ENCODE assay signal across 25 cellular contexts in the genomic region with DNA sequence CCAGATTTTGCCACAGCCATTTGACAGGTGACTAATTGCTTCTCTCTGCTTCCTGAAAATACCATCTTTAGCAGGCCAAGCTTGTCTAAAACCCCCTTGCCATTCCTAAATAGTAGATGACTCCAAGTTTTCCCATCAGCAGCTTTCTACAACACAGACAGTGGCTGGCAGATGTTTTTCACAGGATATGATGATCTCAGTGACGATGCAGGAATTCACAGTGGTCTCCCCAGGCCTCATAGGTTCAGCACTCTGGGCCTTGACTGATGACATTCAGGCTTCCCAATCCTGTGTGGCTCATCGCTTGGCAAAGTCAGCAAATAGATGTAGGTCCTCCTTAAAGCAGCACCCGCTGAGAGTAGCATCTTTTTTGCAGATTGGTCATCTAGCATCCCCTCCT.
A peak's percentile ranks its signal among the peaks of the same experiment; 100 is the strongest.
DNase-seq lines count a peak whose midpoint lies in the region; ATAC-seq and TF ChIP-seq lines count a peak whose summit lies in the region.
"Had no signal": no experiment of that assay in that cellular context is flagged by ENCODE, and none has a peak within 500 bp of the region (broad histone marks: within the 10 kb centered on the region; RNA-seq: fewer than 3 reads in every experiment).

No MANE protein-coding gene starts in this region.

- peaks cover 7% of the 10 kb centered on the region for H3K4me1 Mint-ChIP-seq in glutamatergic neuron (ENCODE audit: low read depth, unreplicated experiment)

- H3K27me3 ChIP-seq in SK-N-SH (ENCODE audit: insufficient read depth) (no peaks in the 10 kb centered on the region), brain microvascular endothelial cell (replicated peaks) (no peaks in the 10 kb centered on the region), smooth muscle cell (ENCODE audit: low read depth) (no peaks in the 10 kb centered on the region)
- H3K27me3 ChIP-seq: SJSA1, spleen had no signal

- H4K20me1 ChIP-seq in SK-N-SH (ENCODE audit: insufficient read depth) (no peaks in the 10 kb centered on the region), smooth muscle cell (ENCODE audit: low read depth) (no peaks in the 10 kb centered on the region)

- no peaks in the 10 kb centered on the region for H3K9me2 ChIP-seq in SK-N-SH

- in situ Hi-C loops in brain microvascular endothelial cell (cut with HindIII; ENCODE audit: low pct_ligation_motif_present, low sequenced_read_pairs): no loop called here

- no peak for DNase-seq in SK-N-SH
- DNase-seq in brain microvascular endothelial cell: peak; percentile 85
- DNase-seq in iris pigment epithelial cell (ENCODE audit: low read depth): peak; percentile 55
- no peak for DNase-seq in smooth muscle cell (lab: John Stamatoyannopoulos, UW; ENCODE audit: unreplicated experiment)
- no peak for DNase-seq in glutamatergic neuron
- no peak for DNase-seq in T1000 (lab: John Stamatoyannopoulos, UW)
- no peak for DNase-seq in GDM1 (lab: John Stamatoyannopoulos, UW)
- DNase-seq: activated CD4-positive, alpha-beta T cell treated with anti-CD3 and anti-CD28 coated beads for 36 hours; activated naive CD4-positive, alpha-beta T cell treated with anti-CD3 and anti-CD28 coated beads for 36 hours; activated T-cell treated with anti-CD3 and anti-CD28 coated beads, Interleukin-2, amount 50 U/mL, for 48 hours; effector memory CD8-positive, alpha-beta T cell; mammary epithelial cell; NCI-H187; NCI-H2227 treated with DMSO at 0.1 percent for 48 hours; nucleus accumbens; spleen; stimulated activated CD4-positive, alpha-beta T cell treated with anti-CD3 and anti-CD28 coated beads, Interleukin-2, amount 100 ng/mL, for 48 hours; substantia nigra had no signal

- H3K79me2 ChIP-seq in SK-N-SH (ENCODE audit: insufficient read depth): peaks cover 10% of the 10 kb centered on the region; the same call in 1 of the 2 replicates
- peaks cover 3% of the 10 kb centered on the region for H3K79me2 ChIP-seq in smooth muscle cell (ENCODE audit: low read depth)

- WGBS in SK-N-SH (ENCODE audit: low lambda C conversion rate): 95% methylated on average over 3 of the region's 3 CpGs
- WGBS in smooth muscle cell (ENCODE audit: low lambda C conversion rate): 52% methylated on average over 3 of the region's 3 CpGs

- H3K9ac ChIP-seq in SK-N-SH (no peak overlapping the region), smooth muscle cell (ENCODE audit: low read depth) (peak overlapping the region; percentile 13)
- H3K9ac ChIP-seq: KMS-11 had no signal

- no peak for TF ChIP-seq RAD21 in SK-N-SH (IDR thresholded peaks at IDR 0.05; ENCODE audit: low read length)

- H3K4me1 ChIP-seq in SK-N-SH (ENCODE audit: control insufficient read depth in 1 of 2, insufficient read depth in 2 of 2, low read depth in 1 of 2, low read length in 1 of 2) (peaks cover 4 to 58% of the 10 kb centered on the region in 2 experiments), smooth muscle cell (ENCODE audit: low read depth) (peaks cover 12% of the 10 kb centered on the region)

- no peak for TF ChIP-seq CTCF in SK-N-SH (IDR thresholded peaks at IDR 0.05)
- TF ChIP-seq CTCF in brain microvascular endothelial cell (IDR thresholded peaks at IDR 0.05; ENCODE audit: low read depth, low read length, missing control alignments): no peak
- no peak for TF ChIP-seq CTCF in smooth muscle cell (IDR thresholded peaks at IDR 0.05; ENCODE audit: borderline replicate concordance, insufficient read depth, poor library complexity, severe bottlenecking)
- TF ChIP-seq CTCF in glutamatergic neuron (IDR thresholded peaks at IDR 0.05; ENCODE audit: partially characterized antibody, unreplicated experiment): no peak

- CTCF ChIA-PET in SK-N-SH (lab: Yijun Ruan, JAX): interaction anchor here (0.7 to 1.3 kb wide), 2 partner anchors 8 to 154 kb away, joined by 4 read pairs; no protein-coding TSS in a partner anchor

- H3K36me3 ChIP-seq in SK-N-SH (replicated peaks in 1 of 2; ENCODE audit: control insufficient read depth in 1 of 2, insufficient read depth in 2 of 2, low read length in 1 of 2) (peaks cover 0 to 4% of the 10 kb centered on the region in 2 experiments), brain microvascular endothelial cell (replicated peaks) (no peaks in the 10 kb centered on the region), smooth muscle cell (ENCODE audit: low read depth) (no peaks in the 10 kb centered on the region)

- no peaks in the 10 kb centered on the region for H3K36me3 Mint-ChIP-seq in glutamatergic neuron (ENCODE audit: unreplicated experiment)

- no peak overlapping the region for H3K4me3 ChIP-seq in SK-N-SH (ENCODE audit: low read depth in 2 of 2, low read length in 1 of 2)
- H3K4me3 ChIP-seq in brain microvascular endothelial cell (ENCODE audit: low read depth, low read length): no peak overlapping the region
- no peak overlapping the region for H3K4me3 ChIP-seq in smooth muscle cell
- H3K4me3 ChIP-seq: GM12878, SJSA1, spleen had no signal

- no peak; the same call in 2 of the 3 replicates for ATAC-seq in SK-N-SH treated with all-trans-retinoic acid at 6 μM for 48 hours
- ATAC-seq: activated CD4-positive, alpha-beta T cell treated with anti-CD3 and anti-CD28 coated beads for 36 hours; effector memory CD8-positive, alpha-beta T cell; GM12878; stimulated activated effector memory CD8-positive, alpha-beta T cell treated with anti-CD3 and anti-CD28 coated beads, Interleukin-12 subunit alpha, Interleukin-12 subunit beta, amount 100 ng/mL, for 72 hours had no signal

- no peak for TF ChIP-seq EP300 in SK-N-SH (IDR thresholded peaks at IDR 0.05; ENCODE audit: borderline replicate concordance in 1 of 2, low read depth in 1 of 2, low read length in 1 of 2)

- H3K9me3 Mint-ChIP-seq in glutamatergic neuron (ENCODE audit: unreplicated experiment): peaks cover 2% of the 10 kb centered on the region
- H3K9me3 Mint-ChIP-seq: activated naive CD4-positive, alpha-beta T cell treated with anti-CD3 and anti-CD28 coated beads for 36 hours; effector memory CD8-positive, alpha-beta T cell; stimulated activated effector memory CD8-positive, alpha-beta T cell treated with anti-CD3 and anti-CD28 coated beads, Interleukin-12 subunit alpha, Interleukin-12 subunit beta, amount 100 ng/mL, for 72 hours had no signal

- POLR2A ChIA-PET in SK-N-SH (lab: Yijun Ruan, JAX): no interaction called here

- no peaks in the 10 kb centered on the region for H3K27me3 Mint-ChIP-seq in glutamatergic neuron (ENCODE audit: unreplicated experiment)
- H3K27me3 Mint-ChIP-seq: activated CD4-positive, alpha-beta T cell treated with anti-CD3 and anti-CD28 coated beads for 36 hours; B cell; effector memory CD8-positive, alpha-beta T cell had no signal

- H3K4me2 ChIP-seq in SK-N-SH (peak overlapping the region; percentile 25; the same call in 1 of the 2 replicates), smooth muscle cell (peak overlapping the region; percentile 30)
- H3K4me2 ChIP-seq: KMS-11 had no signal

- no peak overlapping the region for H3K4me3 Mint-ChIP-seq in glutamatergic neuron (ENCODE audit: unreplicated experiment)
- H3K4me3 Mint-ChIP-seq: activated CD4-positive, alpha-beta T cell treated with anti-CD3 and anti-CD28 coated beads for 36 hours; activated naive CD4-positive, alpha-beta T cell treated with anti-CD3 and anti-CD28 coated beads for 36 hours; B cell; effector memory CD8-positive, alpha-beta T cell; stimulated activated effector memory CD8-positive, alpha-beta T cell treated with anti-CD3 and anti-CD28 coated beads, Interleukin-12 subunit alpha, Interleukin-12 subunit beta, amount 100 ng/mL, for 72 hours had no signal

- H3F3A ChIP-seq in SK-N-SH (replicated peaks; ENCODE audit: insufficient read depth): peaks cover 41% of the 10 kb centered on the region
- H3F3A ChIP-seq in smooth muscle cell (ENCODE audit: low read depth): peaks cover 18% of the 10 kb centered on the region

- H3K9me3 ChIP-seq in SK-N-SH: no peaks in the 10 kb centered on the region
- no peaks in the 10 kb centered on the region for H3K9me3 ChIP-seq in smooth muscle cell (replicated peaks; ENCODE audit: low read depth)
- H3K9me3 ChIP-seq: SJSA1, spleen had no signal

- no peak overlapping the region for H2AFZ ChIP-seq in SK-N-SH (ENCODE audit: low read depth)
- no peak overlapping the region for H2AFZ ChIP-seq in smooth muscle cell (ENCODE audit: low read depth)

- H3K27ac ChIP-seq in SK-N-SH (ENCODE audit: low read depth in 2 of 2, low read length in 1 of 2) (peak overlapping the region in 1 of 2 experiments; percentile 88; a peak in 2 of 4 replicates), brain microvascular endothelial cell (peak overlapping the region; percentile 50), smooth muscle cell (ENCODE audit: low read depth) (peak overlapping the region; percentile 90)
- H3K27ac ChIP-seq: 22Rv1, KMS-11, SJSA1, spleen had no signal

- no peak overlapping the region for H3K27ac Mint-ChIP-seq in glutamatergic neuron (ENCODE audit: unreplicated experiment)
- H3K27ac Mint-ChIP-seq: activated CD4-positive, alpha-beta T cell treated with anti-CD3 and anti-CD28 coated beads for 36 hours; activated naive CD4-positive, alpha-beta T cell treated with anti-CD3 and anti-CD28 coated beads for 36 hours; B cell; stimulated activated effector memory CD8-positive, alpha-beta T cell treated with anti-CD3 and anti-CD28 coated beads, Interleukin-12 subunit alpha, Interleukin-12 subunit beta, amount 100 ng/mL, for 72 hours had no signal

TF ChIP-seq in SK-N-SH, 30 proteins besides CTCF, POLR2A, EP300 and RAD21 (continues in another document):
- TF ChIP-seq MAX (IDR thresholded peaks at IDR 0.05; ENCODE audit: low read depth): no peak

TF ChIP-seq in SK-N-SH treated with all-trans-retinoic acid at 6 μM for 48 hours, 23 proteins besides CTCF, POLR2A, EP300 and RAD21 (continues in another document):
- no peak for TF ChIP-seq BACH2 (CRISPR knock-in tag; IDR thresholded peaks at IDR 0.05; ENCODE audit: borderline replicate concordance)
- no peak for TF ChIP-seq TOX (CRISPR knock-in tag; IDR thresholded peaks at IDR 0.05; ENCODE audit: borderline replicate concordance)
- no peak for TF ChIP-seq OSR1 (CRISPR knock-in tag; IDR thresholded peaks at IDR 0.05)
- TF ChIP-seq ZNF565 (CRISPR knock-in tag; conservative IDR thresholded peaks at IDR 0.05; ENCODE audit: low read depth): no peak
- no peak for TF ChIP-seq ZNF70 (CRISPR knock-in tag; IDR thresholded peaks at IDR 0.05)
- no peak for TF ChIP-seq ZFP30 (CRISPR knock-in tag; IDR thresholded peaks at IDR 0.05)
- no peak for TF ChIP-seq TCF4 (CRISPR knock-in tag; IDR thresholded peaks at IDR 0.05; ENCODE audit: borderline replicate concordance)

Comparison
In these comparisons a context has a peak if more than half of its experiments do, and no peak if none do; other contexts are left out.
1. DNase-seq: peak in brain microvascular endothelial cell (single experiment) and iris pigment epithelial cell (single experiment); none in SK-N-SH (single experiment), smooth muscle cell (single experiment), glutamatergic neuron (single experiment), T1000 (single experiment) and GDM1 (single experiment).